16 cellular contexts compared by ENCODE assay signal in genomic region chr17:29091591-29092291, GRCh38. TPM values are rescaled to one million over a fixed set of nuclear protein-coding genes. Genes with fewer than 3 reads are reported as not detected.
DNase-seq lines count a peak whose midpoint lies in the region; ATAC-seq, FAIRE-seq and TF ChIP-seq lines count a peak whose summit lies in the region.
"Had no signal": no experiment of that assay in that cellular context is flagged by ENCODE, and none has a peak within 500 bp of the region (broad histone marks: within the 10 kb centered on the region; RNA-seq: fewer than 3 reads in every experiment).

No MANE protein-coding gene starts in this region.

- H3K9me3 Mint-ChIP-seq in brain, result no peaks in the 10 kb centered on the region
- H3K9me3 Mint-ChIP-seq: CD8-positive, alpha-beta T cell; neural crest cell had no signal

- peak overlapping the region; percentile 49 to 100 (median 99) for H3K27ac Mint-ChIP-seq in brain
- H3K27ac Mint-ChIP-seq: CD8-positive, alpha-beta T cell had no signal

- no peaks in the 10 kb centered on the region for H3K27me3 ChIP-seq in gastrocnemius medialis
- H3K27me3 ChIP-seq in pancreas, result no peaks in the 10 kb centered on the region
- H3K27me3 ChIP-seq: SJSA1, transverse colon had no signal

- H3K4me3 Mint-ChIP-seq in brain, result peak overlapping the region in 1 of 5 experiments; percentile 27
- H3K4me3 Mint-ChIP-seq: CD8-positive, alpha-beta T cell; neural crest cell had no signal

- intact Hi-C loops in gastrocnemius medialis (cut with DNase I; ENCODE audit: low total_unique reads), result no loop called here
- intact Hi-C loops in pancreas (cut with DNase I), result no loop called here

- H3K9me3 ChIP-seq in gastrocnemius medialis (no peaks in the 10 kb centered on the region), pancreas (no peaks in the 10 kb centered on the region)
- H3K9me3 ChIP-seq: SJSA1, transverse colon had no signal

- peaks cover 0 to 97% of the 10 kb centered on the region in 2 donors for H3K36me3 ChIP-seq in gastrocnemius medialis
- H3K36me3 ChIP-seq in pancreas, result peaks cover 9 to 78% (median 33%) of the 10 kb centered on the region in 3 donors

- H3K27me3 Mint-ChIP-seq in brain, result no peaks in the 10 kb centered on the region

- H3K4me1 ChIP-seq in gastrocnemius medialis (peaks cover 0 to 16% of the 10 kb centered on the region in 2 donors), pancreas (no peaks in the 10 kb centered on the region)
- H3K4me1 ChIP-seq: SJSA1, transverse colon had no signal

- peak; percentile 56 for DNase-seq in NCI-H1417 treated with DMSO at 0.1 percent for 48 hours (lab: John Stamatoyannopoulos, UW)
- DNase-seq in NCI-H510A (lab: John Stamatoyannopoulos, UW), result peak; percentile 72
- DNase-seq in gastrocnemius medialis, result peak in 1 of 2 donors; percentile 68
- no peak for DNase-seq in pancreas
- DNase-seq: amniotic stem cell; CD8-positive, alpha-beta T cell; effector CD8-positive, alpha-beta T cell; NCI-H446 treated with DMSO at 0.1 percent for 48 hours; stimulated activated CD4-positive, alpha-beta T cell treated with anti-CD3 and anti-CD28 coated beads, Interleukin-12 subunit alpha, Interleukin-12 subunit beta, amount 100 ng/mL, for 4 hours; transverse colon had no signal

- peaks cover 43% of the 10 kb centered on the region for H3K36me3 Mint-ChIP-seq in brain

- H3K4me1 Mint-ChIP-seq in brain, result peaks cover 64% of the 10 kb centered on the region

- ATAC-seq in gastrocnemius medialis (peak; percentile 61 to 67), GM19351 (IDR thresholded peaks at IDR 0.05; ENCODE audit: unreplicated experiment) (no peak), GM18909 (IDR thresholded peaks at IDR 0.05; ENCODE audit: poor library complexity, unreplicated experiment) (no peak), HG03520 (IDR thresholded peaks at IDR 0.05; ENCODE audit: unreplicated experiment) (no peak), pancreas (no peak)
- ATAC-seq: CD8-positive, alpha-beta T cell had no signal

- H3K4me3 ChIP-seq in gastrocnemius medialis (no peak overlapping the region), pancreas (no peak overlapping the region)
- H3K4me3 ChIP-seq: SJSA1, transverse colon had no signal

- H3K27ac ChIP-seq in gastrocnemius medialis (peak overlapping the region in 3 of 4 donors; percentile 8 to 75 (median 47)), pancreas (no peak overlapping the region)
- H3K27ac ChIP-seq: SJSA1, transverse colon had no signal

- no peak for FAIRE-seq in pancreas (lab: Jason Lieb, UNC)

- no peak for TF ChIP-seq POLR2A in gastrocnemius medialis (IDR thresholded peaks at IDR 0.05)

- TF ChIP-seq CTCF in brain (conservative IDR thresholded peaks at IDR 0.05) (no peak), gastrocnemius medialis (IDR thresholded peaks at IDR 0.05 in 4 of 5, conservative IDR thresholded peaks at IDR 0.05 in 1 of 5) (no peak), pancreas (IDR thresholded peaks at IDR 0.05) (no peak)

- WGBS in pancreas, 2 donors, result 79 to 80% methylated on average over 13 of the region's 13 CpGs

- in situ Hi-C loops in gastrocnemius medialis (cut with MboI; ENCODE audit: low sequenced_read_pairs in 4 of 4), result no loop called here

RNA-seq across cellular contexts. Expression of gene PIPOX, which starts 48.8 kb away (rescaled TPM):
- polyA plus RNA-seq in brain (ENCODE audit: insufficient read depth, low read depth, low replicate concordance) (12.4 TPM), pancreas (1 to 10 TPM; 1.3 to 2.9 TPM)
- total RNA-seq in gastrocnemius medialis (1 to 10 TPM in 2 of 4 donors, under 1 TPM in 2; 0.42 to 2.4 (median 1.1) TPM), pancreas (1 to 10 TPM in 1 of 6 donors, under 1 TPM in 5; 0.55 to 1.1 (median 0.76) TPM)

Comparison
In these comparisons a context has a peak if more than half of its experiments do, and no peak if none do; other contexts are left out.
1. DNase-seq: peak in NCI-H1417 treated with DMSO at 0.1 percent for 48 hours (single experiment) and NCI-H510A (single experiment); none in pancreas (0 of 6).
2. ATAC-seq: peak in gastrocnemius medialis (2 of 2); none in GM19351 (single experiment), GM18909 (single experiment), HG03520 (single experiment) and pancreas (0 of 4).
3. H3K27ac ChIP-seq: peak in gastrocnemius medialis (3 of 4); none in pancreas (0 of 4).